Comparison of ENCODE assay signal across 3 cellular contexts in genomic region chr5:160249570-160249969, GRCh38. TPM values are rescaled to one million over a fixed set of nuclear protein-coding genes. Genes with fewer than 3 reads are reported as not detected.
"Had no signal": no experiment of that assay in that cellular context is flagged by ENCODE, and none has a peak within 500 bp of the region (broad histone marks: within the 10 kb centered on the region; RNA-seq: fewer than 3 reads in every experiment).

No MANE protein-coding gene starts in this region.

RNA-seq across cellular contexts. Expression of gene FABP6, which starts 20.3 kb away (rescaled TPM):
- total RNA-seq: GM23248, H4, HFFc6 had no signal
- polyA plus RNA-seq: GM23248 had no signal
